ENCODE assay signal across 1 cellular context in genomic region chr15:40925863-40926658, GRCh38.
TF ChIP-seq lines count a peak whose summit lies in the region.

No MANE protein-coding gene starts in this region.

TF ChIP-seq in WTC11, 78 proteins besides CTCF, POLR2A, EP300 and RAD21 (continued from another document):
- TF ChIP-seq TEAD1 (CRISPR knock-in tag; IDR thresholded peaks at IDR 0.05): peak; percentile 54
- TF ChIP-seq ETV6 (CRISPR knock-in tag; IDR thresholded peaks at IDR 0.05): peak; percentile 70; the same call in 1 of the 2 replicates
- peak; percentile 73 for TF ChIP-seq FOXK1 (CRISPR knock-in tag; IDR thresholded peaks at IDR 0.05)
- TF ChIP-seq, protein P1, sequence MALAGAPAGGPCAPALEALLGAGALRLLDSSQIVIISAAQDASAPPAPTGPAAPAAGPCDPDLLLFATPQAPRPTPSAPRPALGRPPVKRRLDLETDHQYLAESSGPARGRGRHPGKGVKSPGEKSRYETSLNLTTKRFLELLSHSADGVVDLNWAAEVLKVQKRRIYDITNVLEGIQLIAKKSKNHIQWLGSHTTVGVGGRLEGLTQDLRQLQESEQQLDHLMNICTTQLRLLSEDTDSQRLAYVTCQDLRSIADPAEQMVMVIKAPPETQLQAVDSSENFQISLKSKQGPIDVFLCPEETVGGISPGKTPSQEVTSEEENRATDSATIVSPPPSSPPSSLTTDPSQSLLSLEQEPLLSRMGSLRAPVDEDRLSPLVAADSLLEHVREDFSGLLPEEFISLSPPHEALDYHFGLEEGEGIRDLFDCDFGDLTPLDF (CRISPR knock-in tag; IDR thresholded peaks at IDR 0.05): no peak
